Comparison of ENCODE assay signal across 8 cellular contexts in the genomic region with DNA sequence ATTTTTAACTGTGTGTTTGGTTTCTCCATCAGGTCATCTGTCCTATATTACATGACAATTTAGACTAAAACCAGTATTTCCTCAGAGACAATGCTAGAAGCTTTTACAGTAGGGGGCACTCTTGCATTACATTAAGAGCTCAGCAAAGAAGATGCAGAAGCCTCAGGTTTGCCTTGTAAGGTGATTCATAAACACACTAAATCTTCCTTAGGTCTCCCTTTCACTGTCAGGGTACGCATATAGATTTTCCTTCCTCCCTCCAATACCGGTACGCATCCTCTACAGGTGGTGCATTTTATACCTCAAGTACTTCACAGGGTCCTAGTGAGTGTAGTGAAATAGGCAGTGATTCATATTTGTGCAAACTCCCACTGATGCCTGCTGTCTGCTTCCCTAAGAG. TPM values are rescaled to one million over a fixed set of nuclear protein-coding genes. Genes with fewer than 3 reads are reported as not detected.
DNase-seq lines count a peak whose midpoint lies in the region; ATAC-seq, FAIRE-seq and TF ChIP-seq lines count a peak whose summit lies in the region.

No MANE protein-coding gene starts in this region.

- peak; percentile 76 for TF ChIP-seq CTCF in D721Med (IDR thresholded peaks at IDR 0.05; ENCODE audit: insufficient read depth, missing control alignments)
- TF ChIP-seq CTCF in kidney epithelial cell (IDR thresholded peaks at IDR 0.05; ENCODE audit: insufficient read depth, low read length, poor library complexity, severe bottlenecking): peak; percentile 58
- peak in 1 of 5 experiments; percentile 10 for TF ChIP-seq CTCF in gastrocnemius medialis (IDR thresholded peaks at IDR 0.05 in 4 of 5, conservative IDR thresholded peaks at IDR 0.05 in 1 of 5)

- ATAC-seq in GM19023 (IDR thresholded peaks at IDR 0.05; ENCODE audit: unreplicated experiment) (peak; percentile 38), HG03520 (IDR thresholded peaks at IDR 0.05; ENCODE audit: unreplicated experiment) (peak; percentile 40), gastrocnemius medialis (no peak)

- in situ Hi-C loops in gastrocnemius medialis (cut with MboI; ENCODE audit: low sequenced_read_pairs in 4 of 4): no loop called here

- no peak for FAIRE-seq in D721Med (lab: Jason Lieb, UNC)

- DNase-seq in D721Med (ENCODE audit: insufficient read length, low spot score): no peak
- DNase-seq in NCI-H526 (lab: John Stamatoyannopoulos, UW): peak; percentile 56 to 90
- DNase-seq in adipocyte (ENCODE audit: low read depth): peak; percentile 66
- peak; percentile 41 for DNase-seq in kidney epithelial cell (ENCODE audit: low read depth)
- DNase-seq in effector CD4-positive, alpha-beta T cell: no peak
- DNase-seq in gastrocnemius medialis: no peak

- no peaks in the 10 kb centered on the region for H3K9me3 ChIP-seq in adipocyte (ENCODE audit: control insufficient read depth, low read length)
- H3K9me3 ChIP-seq in gastrocnemius medialis: no peaks in the 10 kb centered on the region

- no peak for TF ChIP-seq POLR2A in gastrocnemius medialis (IDR thresholded peaks at IDR 0.05)

- no peak overlapping the region for H3K9ac ChIP-seq in adipocyte (ENCODE audit: low read length)

- peaks cover 23% of the 10 kb centered on the region for H3K27me3 ChIP-seq in adipocyte (replicated peaks; ENCODE audit: control insufficient read depth, insufficient read depth, low read length)
- H3K27me3 ChIP-seq in kidney epithelial cell (ENCODE audit: control insufficient read depth, insufficient read depth, low read length): no peaks in the 10 kb centered on the region
- no peaks in the 10 kb centered on the region for H3K27me3 ChIP-seq in gastrocnemius medialis

- H3K36me3 ChIP-seq in adipocyte (ENCODE audit: control insufficient read depth, insufficient read depth, low read length, severe bottlenecking) (no peaks in the 10 kb centered on the region), kidney epithelial cell (ENCODE audit: control insufficient read depth, insufficient read depth, low read length) (no peaks in the 10 kb centered on the region), gastrocnemius medialis (no peaks in the 10 kb centered on the region)

- no peak overlapping the region for H3K27ac ChIP-seq in gastrocnemius medialis

- H3K4me3 ChIP-seq in adipocyte (ENCODE audit: low read length) (no peak overlapping the region), kidney epithelial cell (ENCODE audit: low read depth, low read length) (no peak overlapping the region), gastrocnemius medialis (no peak overlapping the region)

- H3K4me1 ChIP-seq in adipocyte (ENCODE audit: control insufficient read depth, insufficient read depth, low read length) (no peaks in the 10 kb centered on the region), gastrocnemius medialis (no peaks in the 10 kb centered on the region)

- intact Hi-C loops in gastrocnemius medialis (cut with DNase I; ENCODE audit: low total_unique reads): no loop called here

RNA-seq across cellular contexts. Expression of a gene that starts 46.5 kb away (rescaled TPM):
- not detected in 2 replicates for total RNA-seq in kidney epithelial cell
- 1 to 10 TPM in 3 of 4 donors, under 1 TPM in 1; 0.92 to 2.4 (median 1.6) TPM for total RNA-seq in gastrocnemius medialis

Comparison
In these comparisons a context has a peak if more than half of its experiments do, and no peak if none do; other contexts are left out.
1. DNase-seq: peak in NCI-H526 (2 of 2), adipocyte (single experiment) and kidney epithelial cell (single experiment); none in D721Med (single experiment), effector CD4-positive, alpha-beta T cell (single experiment) and gastrocnemius medialis (0 of 2).
2. ATAC-seq: peak in GM19023 (single experiment) and HG03520 (single experiment); none in gastrocnemius medialis (0 of 2).